24 cellular contexts compared by ENCODE assay signal in genomic region chr5:149372932-149373331, GRCh38. TPM values are rescaled to one million over a fixed set of nuclear protein-coding genes. Genes with fewer than 3 reads are reported as not detected.
"Had no signal": no experiment of that assay in that cellular context is flagged by ENCODE, and none has a peak within 500 bp of the region (broad histone marks: within the 10 kb centered on the region; RNA-seq: fewer than 3 reads in every experiment).

No MANE protein-coding gene starts in this region.

- H3K9me3 Mint-ChIP-seq: naive B cell, nephron had no signal

- H3K27ac ChIP-seq: dorsolateral prefrontal cortex, psoas muscle, skin epidermis, tibial nerve had no signal

- H3K36me3 ChIP-seq: heart left ventricle, stomach had no signal

- H3K36me3 Mint-ChIP-seq: naive B cell had no signal

- ATAC-seq: esophagus mucosa, heart left ventricle, left colon, left ventricle myocardium superior, psoas muscle, sciatic nerve had no signal

- H3K4me3 ChIP-seq: dorsolateral prefrontal cortex, heart left ventricle, lung, psoas muscle, skin epidermis, stomach, tibial nerve had no signal

- H3K9me3 ChIP-seq: heart left ventricle, psoas muscle, stomach, tibial nerve had no signal

- H3K4me3 Mint-ChIP-seq: naive B cell had no signal

- H3K27me3 Mint-ChIP-seq: naive B cell had no signal

- H3K27ac Mint-ChIP-seq: naive B cell had no signal

- H3K27me3 ChIP-seq: dorsolateral prefrontal cortex, heart left ventricle, stomach, tibial nerve had no signal

- DNase-seq: central memory CD4-positive, alpha-beta T cell; cortex of kidney; dorsolateral prefrontal cortex; effector CD8-positive, alpha-beta T cell; heart left ventricle; hippocampal formation; left colon; left ventricle myocardium superior; mesenchymal stem cell; midbrain; naive B cell; psoas muscle; stimulated activated CD4-positive, alpha-beta T cell treated with anti-CD3 and anti-CD28 coated beads, Interleukin-2, amount 100 ng/mL, for 24 hours; stimulated activated naive CD4-positive, alpha-beta T cell; stomach had no signal

RNA-seq across cellular contexts. Expression of gene IL17B, which starts 6.2 kb away (rescaled TPM):
- total RNA-seq: fibroblast of villous mesenchyme, kidney epithelial cell, left ventricle myocardium superior, ureter had no signal
